9 cellular contexts compared by ENCODE assay signal in the genomic region with DNA sequence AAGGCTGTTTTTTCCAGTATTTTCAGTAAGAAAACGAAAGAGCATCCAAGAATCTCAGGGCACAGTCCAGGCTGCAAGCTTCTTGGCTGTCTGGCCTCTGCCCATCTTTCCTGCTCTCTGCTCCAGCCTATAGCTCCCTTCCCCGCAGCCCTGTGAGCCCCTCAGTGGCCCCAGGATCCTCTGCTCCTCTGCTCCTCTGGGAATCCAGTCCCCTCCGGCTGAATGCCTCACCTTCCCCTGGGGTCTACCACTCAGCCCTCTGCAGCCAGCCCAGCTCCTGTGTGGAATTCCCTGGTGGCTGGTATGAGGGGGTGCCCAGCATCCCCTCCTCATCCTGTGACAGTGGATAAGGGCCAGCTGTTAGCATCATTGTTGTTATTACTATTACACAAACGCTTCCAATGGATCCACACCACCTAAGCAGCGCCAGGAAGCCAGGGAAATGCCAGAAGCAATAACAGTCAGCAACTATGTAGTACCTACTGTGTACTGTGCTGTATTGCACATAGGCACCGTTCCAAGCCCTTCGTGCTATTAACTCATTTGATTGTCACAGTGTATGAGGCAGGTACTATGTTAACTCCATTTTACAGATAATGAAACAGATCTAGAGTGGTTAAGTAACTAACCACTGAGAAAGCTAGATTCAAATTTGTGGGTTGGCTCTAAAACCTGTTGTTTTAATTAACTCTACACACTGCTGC.
DNase-seq lines count a peak whose midpoint lies in the region; ATAC-seq lines count a peak whose summit lies in the region.
"Had no signal": no experiment of that assay in that cellular context is flagged by ENCODE, and none has a peak within 500 bp of the region (broad histone marks: within the 10 kb centered on the region; RNA-seq: fewer than 3 reads in every experiment).

No MANE protein-coding gene starts in this region.

- no peaks in the 10 kb centered on the region for H3K79me1 ChIP-seq in mesendoderm (ENCODE audit: low read length)

- H3K23ac ChIP-seq in mesendoderm (ENCODE audit: low read length) = peak overlapping the region; percentile 25

- no peaks in the 10 kb centered on the region for H3K4me1 ChIP-seq in mesendoderm (ENCODE audit: control insufficient read depth, low read depth, low read length)
- no peaks in the 10 kb centered on the region for H3K4me1 ChIP-seq in HAP-1

- no peak overlapping the region for H3K27ac ChIP-seq in mesendoderm (ENCODE audit: low read depth, low read length)

- H3K27me3 ChIP-seq in mesendoderm (ENCODE audit: insufficient read depth, low read length, poor library complexity) (no peaks in the 10 kb centered on the region), HAP-1 (ENCODE audit: low read depth) (no peaks in the 10 kb centered on the region)

- H2BK5ac ChIP-seq in mesendoderm (ENCODE audit: low read length) = no peak overlapping the region

- in situ Hi-C loops in HAP-1 (cut with MboI; ENCODE audit: low sequenced_read_pairs) = no loop called here

- H3K4me2 ChIP-seq in mesendoderm (ENCODE audit: low read length) = no peak overlapping the region

- H4K8ac ChIP-seq in mesendoderm (ENCODE audit: low read depth, low read length) = no peak overlapping the region

- no peak for DNase-seq in mesendoderm
- DNase-seq in HAP-1 (ENCODE audit: low spot score in 2 of 2) = no peak
- no peak for DNase-seq in SIG-M5 treated with dmso at 0.1 percent for 504 hours (lab: John Stamatoyannopoulos, UW; ENCODE audit: unreplicated experiment)
- DNase-seq in hypothalamus (lab: John Stamatoyannopoulos, UW) = no peak
- DNase-seq in NOMO-1 (lab: John Stamatoyannopoulos, UW; ENCODE audit: unreplicated experiment in 2 of 2) = no peak
- DNase-seq: activated CD8-positive, alpha-beta memory T cell treated with anti-CD3 and anti-CD28 coated beads for 24 hours had no signal

- H3K36me3 ChIP-seq in mesendoderm (ENCODE audit: control insufficient read depth, insufficient read depth, low read length) = no peaks in the 10 kb centered on the region
- no peaks in the 10 kb centered on the region for H3K36me3 ChIP-seq in HAP-1 (replicated peaks)

- no peak overlapping the region for H4K5ac ChIP-seq in mesendoderm (ENCODE audit: low read length)

- peak overlapping the region; percentile 74 for H3K4ac ChIP-seq in mesendoderm (ENCODE audit: low read depth, low read length)

- H2BK120ac ChIP-seq in mesendoderm (ENCODE audit: low read depth, low read length) = peak overlapping the region; percentile 9

- no peaks in the 10 kb centered on the region for H3K79me2 ChIP-seq in mesendoderm (ENCODE audit: control insufficient read depth, insufficient read depth, low read length)

- H3K4me3 ChIP-seq in mesendoderm (ENCODE audit: low read length) (no peak overlapping the region), HAP-1 (no peak overlapping the region)

- H3K56ac ChIP-seq in mesendoderm (ENCODE audit: low read length) = peak overlapping the region; percentile 45

- no CpG with 5 or more reads among the region's 7 CpGs for WGBS in mesendoderm (ENCODE audit: extremely low coverage, insufficient coverage, low lambda C conversion rate)

- no peak overlapping the region for H3K9ac ChIP-seq in mesendoderm (ENCODE audit: low read length)

- peak overlapping the region; percentile 15 for H3K18ac ChIP-seq in mesendoderm (ENCODE audit: low read length)

- no peaks in the 10 kb centered on the region for H3K9me3 ChIP-seq in HAP-1

- H2AK5ac ChIP-seq in mesendoderm (ENCODE audit: low read length) = no peak overlapping the region

- ATAC-seq in GM18519 (IDR thresholded peaks at IDR 0.05; ENCODE audit: low FRiP score, unreplicated experiment) (peak; percentile 43), GM21447 (IDR thresholded peaks at IDR 0.05; ENCODE audit: unreplicated experiment) (peak; percentile 60), HG03354 (IDR thresholded peaks at IDR 0.05; ENCODE audit: poor library complexity, severe bottlenecking, unreplicated experiment) (peak; percentile 75)

- H2BK15ac ChIP-seq in mesendoderm (replicated peaks; ENCODE audit: low read depth) = no peak overlapping the region
